Comparison of ENCODE assay signal across 17 cellular contexts in genomic region chrX:131199086-131199485, GRCh38.
DNase-seq lines count a peak whose midpoint lies in the region; TF ChIP-seq lines count a peak whose summit lies in the region.
"Had no signal": no experiment of that assay in that cellular context is flagged by ENCODE, and none has a peak within 500 bp of the region (broad histone marks: within the 10 kb centered on the region; RNA-seq: fewer than 3 reads in every experiment).

No MANE protein-coding gene starts in this region.

- TF ChIP-seq CTCF in esophagus squamous epithelium (IDR thresholded peaks at IDR 0.05): no peak

- no peak overlapping the region for H3K4me3 ChIP-seq in Karpas-422 (ENCODE audit: low read length)
- no peak overlapping the region for H3K4me3 ChIP-seq in esophagus squamous epithelium
- H3K4me3 ChIP-seq: K562 had no signal

- H3K27ac ChIP-seq in Karpas-422 (ENCODE audit: low read length) (no peak overlapping the region), esophagus squamous epithelium (no peak overlapping the region)

- no peak for TF ChIP-seq POLR2A in esophagus squamous epithelium (IDR thresholded peaks at IDR 0.05)

- no peaks in the 10 kb centered on the region for H4K20me1 ChIP-seq in Karpas-422 (ENCODE audit: insufficient read depth, low read depth, low read length)

- H3K36me3 ChIP-seq in Karpas-422 (ENCODE audit: insufficient read depth, low read length): no peaks in the 10 kb centered on the region
- H3K36me3 ChIP-seq in esophagus squamous epithelium: no peaks in the 10 kb centered on the region

- H3K9me3 ChIP-seq in Karpas-422 (ENCODE audit: low read length) (no peaks in the 10 kb centered on the region), esophagus squamous epithelium (no peaks in the 10 kb centered on the region)

- DNase-seq in Daoy (ENCODE audit: low read depth): peak; percentile 8
- DNase-seq in NCI-H2227 treated with DMSO at 0.1 percent for 48 hours (lab: John Stamatoyannopoulos, UW): peak; percentile 2
- peak; percentile 1 for DNase-seq in globus pallidus (ENCODE audit: low spot score)
- DNase-seq in renal cortical epithelial cell (ENCODE audit: low read depth): peak; percentile 70
- DNase-seq in activated gamma-delta T cell treated with Interleukin-2 at 50 U/mL for 16 hours: no peak
- no peak for DNase-seq in Karpas-422
- no peak for DNase-seq in esophagus squamous epithelium (lab: John Stamatoyannopoulos, UW)
- DNase-seq: ACHN, AML-193, COR-L47, HCEC 1CT, NCI-H1417 treated with DMSO at 0.1 percent for 48 hours, NCI-H2081 treated with DMSO at 0.1 percent for 48 hours, NCI-H748 treated with DMSO at 0.1 percent for 48 hours, OCI-M1, RPMI8226 had no signal

- 32 to 38% methylated on average over 5 to 6 of the region's 6 CpGs for WGBS in esophagus squamous epithelium, 2 donors

- H3K4me1 ChIP-seq in Karpas-422 (ENCODE audit: low read length) (no peaks in the 10 kb centered on the region), esophagus squamous epithelium (no peaks in the 10 kb centered on the region)

- H3K4me2 ChIP-seq in Karpas-422 (ENCODE audit: low read depth, low read length, poor library complexity, severe bottlenecking): no peak overlapping the region

- H3K9ac ChIP-seq in Karpas-422 (ENCODE audit: low read length): no peak overlapping the region

- no peaks in the 10 kb centered on the region for H3K9me2 ChIP-seq in Karpas-422 (replicated peaks; ENCODE audit: insufficient read depth, low read length)

- no peak overlapping the region for H2AFZ ChIP-seq in Karpas-422 (ENCODE audit: low read length)

- H3K79me2 ChIP-seq in Karpas-422 (ENCODE audit: low read length): no peaks in the 10 kb centered on the region

- H3K27me3 ChIP-seq in Karpas-422 (ENCODE audit: low read length): no peaks in the 10 kb centered on the region
- no peaks in the 10 kb centered on the region for H3K27me3 ChIP-seq in esophagus squamous epithelium

- intact Hi-C loops in esophagus squamous epithelium (cut with DNase I): no loop called here

Comparison
In these comparisons a context has a peak if more than half of its experiments do, and no peak if none do; other contexts are left out.
1. DNase-seq: peak in Daoy (single experiment), NCI-H2227 treated with DMSO at 0.1 percent for 48 hours (single experiment), globus pallidus (single experiment) and renal cortical epithelial cell (single experiment); none in activated gamma-delta T cell treated with Interleukin-2 at 50 U/mL for 16 hours (single experiment), Karpas-422 (single experiment) and esophagus squamous epithelium (single experiment).